Comparison of ENCODE assay signal across 9 cellular contexts in the genomic region with DNA sequence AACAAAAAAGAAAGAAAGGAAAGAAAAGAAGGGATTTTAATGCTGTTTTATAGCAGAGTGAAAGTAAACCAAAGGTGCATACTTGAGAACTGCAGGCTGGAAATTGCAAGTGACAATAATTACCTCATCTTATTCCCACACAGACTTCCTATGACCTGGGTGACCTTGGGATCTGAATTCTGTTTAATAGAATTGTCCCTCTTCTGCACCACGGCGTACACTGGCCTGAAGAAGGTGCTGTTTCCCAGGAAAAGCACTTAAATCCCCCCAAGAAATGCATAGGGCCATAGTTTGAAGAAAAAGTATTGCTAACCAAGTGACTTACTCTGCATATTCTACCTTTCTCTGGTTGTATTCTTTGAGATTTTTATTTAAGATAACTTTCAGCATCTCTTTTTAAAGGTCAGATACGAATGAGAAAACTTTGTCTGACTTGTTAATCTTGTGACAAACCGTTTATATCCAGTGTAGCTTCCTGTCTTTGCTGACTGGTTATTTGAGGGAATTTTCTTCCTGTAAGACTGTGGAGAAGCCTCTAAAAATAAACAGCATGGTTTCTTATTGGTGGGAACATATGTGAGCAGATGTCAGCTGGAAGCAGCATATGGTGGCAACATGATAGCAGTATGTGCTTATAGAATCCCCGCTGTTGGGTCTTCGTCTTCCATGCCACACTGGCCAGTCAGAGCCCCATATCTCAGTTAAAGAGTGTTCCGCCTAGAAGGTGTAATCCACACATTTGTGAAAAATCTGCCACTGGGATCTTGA. TPM values are rescaled to one million over a fixed set of nuclear protein-coding genes. Genes with fewer than 3 reads are reported as not detected.
DNase-seq lines count a peak whose midpoint lies in the region; ATAC-seq and TF ChIP-seq lines count a peak whose summit lies in the region.
"Had no signal": no experiment of that assay in that cellular context is flagged by ENCODE, and none has a peak within 500 bp of the region (broad histone marks: within the 10 kb centered on the region; RNA-seq: fewer than 3 reads in every experiment).

No MANE protein-coding gene starts in this region.

- H2BK12ac ChIP-seq in mesenchymal stem cell (ENCODE audit: low read length in 2 of 2), result peak overlapping the region in 1 of 2 experiments; percentile 63

- H3K23ac ChIP-seq in mesenchymal stem cell (ENCODE audit: low read length in 2 of 2), result no peak overlapping the region

- peak; percentile 54 for TF ChIP-seq CTCF in DND-41 (IDR thresholded peaks at IDR 0.05; ENCODE audit: borderline replicate concordance, extremely low read depth, low read length, poor library complexity, severe bottlenecking)

- no peak overlapping the region for H2BK120ac ChIP-seq in mesenchymal stem cell (ENCODE audit: low read depth, low read length)

- H2BK15ac ChIP-seq in mesenchymal stem cell (ENCODE audit: low read depth, poor library complexity, severe bottlenecking), result no peak overlapping the region

- no peak; the same call in 2 of the 3 replicates for ATAC-seq in DND-41 (ENCODE audit: insufficient read depth, low read depth)
- no peak for ATAC-seq in HG02571 (IDR thresholded peaks at IDR 0.05; ENCODE audit: unreplicated experiment)
- ATAC-seq in GM21515 (IDR thresholded peaks at IDR 0.05; ENCODE audit: unreplicated experiment), result no peak

- H3K4me2 ChIP-seq in DND-41 (ENCODE audit: insufficient read depth, low read length) (no peak overlapping the region), mesenchymal stem cell (ENCODE audit: low read length, poor library complexity, severe bottlenecking) (no peak overlapping the region)

- no peak overlapping the region for H3K27ac ChIP-seq in DND-41 (ENCODE audit: low read length)
- H3K27ac ChIP-seq in mesenchymal stem cell (ENCODE audit: low read length, poor library complexity, severe bottlenecking), result peak overlapping the region; percentile 49

- H3K9ac ChIP-seq in DND-41 (ENCODE audit: low read depth, low read length), result no peak overlapping the region
- H3K9ac ChIP-seq in mesenchymal stem cell (ENCODE audit: low read length), result no peak overlapping the region

- H3K4me3 ChIP-seq in DND-41 (ENCODE audit: low read depth in 1 of 2, low read length in 2 of 2) (no peak overlapping the region), mesenchymal stem cell (ENCODE audit: insufficient read depth in 1 of 2, low read depth in 1 of 2, low read length in 2 of 2) (no peak overlapping the region)

- no peak overlapping the region for H3K4ac ChIP-seq in mesenchymal stem cell (ENCODE audit: low read depth in 1 of 2, low read length in 2 of 2)

- no peak overlapping the region for H4K91ac ChIP-seq in mesenchymal stem cell (ENCODE audit: low read length)

- H2AFZ ChIP-seq in DND-41 (ENCODE audit: low read depth, low read length) (no peak overlapping the region), mesenchymal stem cell (ENCODE audit: low read depth, low read length) (no peak overlapping the region)

- whole genome bisulfite sequencing in mesenchymal stem cell, result 57% methylated on average over 5 of the region's 7 CpGs

- H3K18ac ChIP-seq in mesenchymal stem cell (ENCODE audit: low read depth in 1 of 2, low read length in 2 of 2), result peak overlapping the region; percentile 9 to 76

- H3K79me2 ChIP-seq in DND-41 (ENCODE audit: insufficient read depth, low read length), result no peaks in the 10 kb centered on the region

- peak overlapping the region; percentile 94 for H2AK5ac ChIP-seq in mesenchymal stem cell (ENCODE audit: low read length, severe bottlenecking)

- peaks cover 4% of the 10 kb centered on the region for H3K79me1 ChIP-seq in mesenchymal stem cell (replicated peaks; ENCODE audit: low read length, poor library complexity, severe bottlenecking)

- no peaks in the 10 kb centered on the region for H3K4me1 ChIP-seq in DND-41 (ENCODE audit: insufficient read depth, low read length)
- peaks cover 23% of the 10 kb centered on the region for H3K4me1 ChIP-seq in mesenchymal stem cell (ENCODE audit: control insufficient read depth, insufficient read depth, low read depth, low read length)

- H4K8ac ChIP-seq in mesenchymal stem cell (ENCODE audit: low read length), result peak overlapping the region; percentile 19

- H3K27me3 ChIP-seq in DND-41 (ENCODE audit: insufficient read depth, low read length, poor library complexity), result no peaks in the 10 kb centered on the region
- no peaks in the 10 kb centered on the region for H3K27me3 ChIP-seq in mesenchymal stem cell (ENCODE audit: control insufficient read depth in 1 of 2, insufficient read depth in 1 of 2, low read length in 2 of 2)

- no peak overlapping the region for H3K14ac ChIP-seq in mesenchymal stem cell (ENCODE audit: low read length in 2 of 2)

- H4K20me1 ChIP-seq in DND-41 (ENCODE audit: insufficient read depth, low read length), result no peaks in the 10 kb centered on the region

- no peaks in the 10 kb centered on the region for H3K36me3 ChIP-seq in DND-41 (ENCODE audit: insufficient read depth, low read length)
- H3K36me3 ChIP-seq in mesenchymal stem cell (ENCODE audit: control insufficient read depth in 1 of 2, insufficient read depth in 2 of 2, low read depth in 1 of 2, low read length in 2 of 2), result peaks cover 0 to 26% of the 10 kb centered on the region in 2 experiments

- no peaks in the 10 kb centered on the region for H3K9me3 ChIP-seq in DND-41 (ENCODE audit: insufficient read depth, low read length, severe bottlenecking)
- H3K9me3 ChIP-seq in mesenchymal stem cell (ENCODE audit: control insufficient read depth, low read length), result no peaks in the 10 kb centered on the region

- no peak overlapping the region for H2BK5ac ChIP-seq in mesenchymal stem cell (ENCODE audit: low read depth, low read length, poor library complexity, severe bottlenecking)

- DNase-seq in DND-41, result no peak
- peak; percentile 68 for DNase-seq in M059J (ENCODE audit: low read depth)
- DNase-seq in amniotic epithelial cell (ENCODE audit: low read depth), result peak; percentile 70
- DNase-seq in mesenchymal stem cell, result peak; percentile 73
- DNase-seq in LoVo (ENCODE audit: low spot score), result no peak
- no peak for DNase-seq in activated CD4-positive, alpha-beta T cell treated with anti-CD3 and anti-CD28 coated beads, Interleukin-2, amount 50 U/mL, for 4 hours

RNA-seq across cellular contexts. Expression of a gene that starts 16.3 kb away (rescaled TPM):
- 50.4 and 74.2 TPM in 2 replicates for total RNA-seq in M059J (2014; rRNA removed; shearing (Covaris generic))
- 23.5 TPM for polyA plus RNA-seq in mesenchymal stem cell (2013, experiment 1 of 2)
- 23.9 TPM for polyA plus RNA-seq in mesenchymal stem cell (2013, experiment 2 of 2)
- total RNA-seq: T-helper 2 cell treated with Interferon-gamma antibody and Interleukin-4, amounts not matched to agents 100 ng/mL and 5 ng/mL, for 36 hours had no signal

Comparison
In these comparisons a context has a peak if more than half of its experiments do, and no peak if none do; other contexts are left out.
1. DNase-seq: peak in M059J (single experiment), amniotic epithelial cell (single experiment) and mesenchymal stem cell (single experiment); none in DND-41 (single experiment), LoVo (single experiment) and activated CD4-positive, alpha-beta T cell treated with anti-CD3 and anti-CD28 coated beads, Interleukin-2, amount 50 U/mL, for 4 hours (0 of 2).